Comparison of ENCODE assay signal across 9 cellular contexts in genomic region chr7:33886100-33886623, GRCh38. TPM values are rescaled to one million over a fixed set of nuclear protein-coding genes. Genes with fewer than 3 reads are reported as not detected.
DNase-seq lines count a peak whose midpoint lies in the region; TF ChIP-seq lines count a peak whose summit lies in the region.
"Had no signal": no experiment of that assay in that cellular context is flagged by ENCODE, and none has a peak within 500 bp of the region (broad histone marks: within the 10 kb centered on the region; RNA-seq: fewer than 3 reads in every experiment).

No MANE protein-coding gene starts in this region.

- H3K4me1 Mint-ChIP-seq in mesothelial cell of epicardium, result peaks cover 19% of the 10 kb centered on the region

- no peak overlapping the region for H3K27ac Mint-ChIP-seq in mesothelial cell of epicardium

- TF ChIP-seq CTCF in WERI-Rb-1 (IDR thresholded peaks at IDR 0.05; ENCODE audit: low read depth, low read length), result peak; percentile 78
- TF ChIP-seq CTCF in mesothelial cell of epicardium (IDR thresholded peaks at IDR 0.05; ENCODE audit: unreplicated experiment), result peak; percentile 43
- TF ChIP-seq CTCF in coronary artery (IDR thresholded peaks at IDR 0.05), result no peak

- H3K27me3 Mint-ChIP-seq in mesothelial cell of epicardium (ENCODE audit: low read depth), result peaks cover 4% of the 10 kb centered on the region

- H3K36me3 ChIP-seq in HUES6 (ENCODE audit: control insufficient read depth, insufficient read depth, low read length) (no peaks in the 10 kb centered on the region), WERI-Rb-1 (no peaks in the 10 kb centered on the region)

- H3K4me1 ChIP-seq in HUES6 (ENCODE audit: control insufficient read depth, insufficient read depth, low read length), result peaks cover 36% of the 10 kb centered on the region; the same call in 1 of the 2 replicates

- H3K9ac ChIP-seq in HUES6 (ENCODE audit: low read length), result peak overlapping the region; percentile 10

- H3K9me3 Mint-ChIP-seq in mesothelial cell of epicardium, result no peaks in the 10 kb centered on the region

- H3K27me3 ChIP-seq in HUES6 (ENCODE audit: control insufficient read depth, insufficient read depth, low read length) (no peaks in the 10 kb centered on the region), WERI-Rb-1 (ENCODE audit: insufficient read depth, low read depth, severe bottlenecking) (no peaks in the 10 kb centered on the region)

- H3K9me3 ChIP-seq in HUES6 (ENCODE audit: control insufficient read depth, insufficient read depth, low read depth, low read length) (no peaks in the 10 kb centered on the region; the same call in 1 of the 2 replicates), WERI-Rb-1 (ENCODE audit: severe bottlenecking) (no peaks in the 10 kb centered on the region)

- H3K36me3 Mint-ChIP-seq in mesothelial cell of epicardium, result no peaks in the 10 kb centered on the region

- peak; percentile 57 for DNase-seq in DMS53 (lab: John Stamatoyannopoulos, UW)
- DNase-seq in DMS53 treated with DMSO at 0.1 percent for 48 hours (lab: John Stamatoyannopoulos, UW; ENCODE audit: unreplicated experiment), result no peak
- peak; percentile 75 for DNase-seq in WERI-Rb-1
- no peak for DNase-seq in mesothelial cell of epicardium (ENCODE audit: low spot score in 2 of 2, unreplicated experiment in 2 of 2)
- no peak for DNase-seq in coronary artery (ENCODE audit: low spot score)
- no peak for DNase-seq in NCI-H1092 treated with DMSO at 0.1 percent for 48 hours (lab: John Stamatoyannopoulos, UW)
- DNase-seq in NCI-H774 (lab: John Stamatoyannopoulos, UW), result no peak
- DNase-seq: 8988T had no signal

- H3K27ac ChIP-seq in HUES6 (ENCODE audit: low read depth, low read length), result no peak overlapping the region
- no peak overlapping the region for H3K27ac ChIP-seq in WERI-Rb-1
- H3K27ac ChIP-seq in coronary artery, result no peak overlapping the region

- no peak overlapping the region for H3K4me3 Mint-ChIP-seq in mesothelial cell of epicardium

- H3K4me3 ChIP-seq in HUES6 (ENCODE audit: low read depth, low read length), result no peak overlapping the region
- no peak overlapping the region for H3K4me3 ChIP-seq in WERI-Rb-1 (ENCODE audit: low read depth, low read length)
- H3K4me3 ChIP-seq in coronary artery, result no peak overlapping the region

RNA-seq across cellular contexts. Expression of gene BMPER, which starts 19.2 kb away (rescaled TPM):
- 1.7 to 3.0 TPM (median 2.1 TPM) in 3 replicates for total RNA-seq in mesothelial cell of epicardium

Comparison
In these comparisons a context has a peak if more than half of its experiments do, and no peak if none do; other contexts are left out.
1. DNase-seq: peak in DMS53 (single experiment) and WERI-Rb-1 (single experiment); none in DMS53 treated with DMSO at 0.1 percent for 48 hours (single experiment), mesothelial cell of epicardium (0 of 2), coronary artery (single experiment), NCI-H1092 treated with DMSO at 0.1 percent for 48 hours (single experiment) and NCI-H774 (single experiment).